Comparison of ENCODE assay signal across 1 cellular context in the genomic region with DNA sequence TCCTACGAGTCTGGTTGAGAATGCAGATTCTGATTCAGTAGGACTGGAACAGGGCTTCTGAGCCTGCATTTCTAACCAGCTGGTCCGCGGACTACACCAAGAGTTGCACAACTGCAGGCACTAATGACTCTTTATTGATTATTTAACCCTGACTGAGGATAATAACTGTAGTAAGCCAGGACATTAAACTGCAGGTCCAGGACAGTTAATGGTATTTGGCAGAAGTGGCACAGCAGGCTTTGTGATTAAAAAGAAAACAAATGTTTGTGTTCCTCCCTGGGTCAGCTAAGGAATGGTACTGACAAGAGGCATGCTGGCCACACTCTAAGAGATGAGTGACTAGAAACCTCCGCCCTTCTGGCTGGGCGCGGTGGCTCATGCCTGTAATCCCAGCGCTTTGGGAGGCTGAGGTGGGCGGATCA.
TF ChIP-seq lines count a peak whose summit lies in the region.

No MANE protein-coding gene starts in this region.

TF ChIP-seq in HepG2, 621 proteins besides CTCF, POLR2A, EP300 and RAD21 (continued from another document and continues in another):
- TF ChIP-seq, protein P1, sequence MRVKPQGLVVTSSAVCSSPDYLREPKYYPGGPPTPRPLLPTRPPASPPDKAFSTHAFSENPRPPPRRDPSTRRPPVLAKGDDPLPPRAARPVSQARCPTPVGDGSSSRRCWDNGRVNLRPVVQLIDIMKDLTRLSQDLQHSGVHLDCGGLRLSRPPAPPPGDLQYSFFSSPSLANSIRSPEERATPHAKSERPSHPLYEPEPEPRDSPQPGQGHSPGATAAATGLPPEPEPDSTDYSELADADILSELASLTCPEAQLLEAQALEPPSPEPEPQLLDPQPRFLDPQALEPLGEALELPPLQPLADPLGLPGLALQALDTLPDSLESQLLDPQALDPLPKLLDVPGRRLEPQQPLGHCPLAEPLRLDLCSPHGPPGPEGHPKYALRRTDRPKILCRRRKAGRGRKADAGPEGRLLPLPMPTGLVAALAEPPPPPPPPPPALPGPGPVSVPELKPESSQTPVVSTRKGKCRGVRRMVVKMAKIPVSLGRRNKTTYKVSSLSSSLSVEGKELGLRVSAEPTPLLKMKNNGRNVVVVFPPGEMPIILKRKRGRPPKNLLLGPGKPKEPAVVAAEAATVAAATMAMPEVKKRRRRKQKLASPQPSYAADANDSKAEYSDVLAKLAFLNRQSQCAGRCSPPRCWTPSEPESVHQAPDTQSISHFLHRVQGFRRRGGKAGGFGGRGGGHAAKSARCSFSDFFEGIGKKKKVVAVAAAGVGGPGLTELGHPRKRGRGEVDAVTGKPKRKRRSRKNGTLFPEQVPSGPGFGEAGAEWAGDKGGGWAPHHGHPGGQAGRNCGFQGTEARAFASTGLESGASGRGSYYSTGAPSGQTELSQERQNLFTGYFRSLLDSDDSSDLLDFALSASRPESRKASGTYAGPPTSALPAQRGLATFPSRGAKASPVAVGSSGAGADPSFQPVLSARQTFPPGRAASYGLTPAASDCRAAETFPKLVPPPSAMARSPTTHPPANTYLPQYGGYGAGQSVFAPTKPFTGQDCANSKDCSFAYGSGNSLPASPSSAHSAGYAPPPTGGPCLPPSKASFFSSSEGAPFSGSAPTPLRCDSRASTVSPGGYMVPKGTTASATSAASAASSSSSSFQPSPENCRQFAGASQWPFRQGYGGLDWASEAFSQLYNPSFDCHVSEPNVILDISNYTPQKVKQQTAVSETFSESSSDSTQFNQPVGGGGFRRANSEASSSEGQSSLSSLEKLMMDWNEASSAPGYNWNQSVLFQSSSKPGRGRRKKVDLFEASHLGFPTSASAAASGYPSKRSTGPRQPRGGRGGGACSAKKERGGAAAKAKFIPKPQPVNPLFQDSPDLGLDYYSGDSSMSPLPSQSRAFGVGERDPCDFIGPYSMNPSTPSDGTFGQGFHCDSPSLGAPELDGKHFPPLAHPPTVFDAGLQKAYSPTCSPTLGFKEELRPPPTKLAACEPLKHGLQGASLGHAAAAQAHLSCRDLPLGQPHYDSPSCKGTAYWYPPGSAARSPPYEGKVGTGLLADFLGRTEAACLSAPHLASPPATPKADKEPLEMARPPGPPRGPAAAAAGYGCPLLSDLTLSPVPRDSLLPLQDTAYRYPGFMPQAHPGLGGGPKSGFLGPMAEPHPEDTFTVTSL (CRISPR knock-in tag; IDR thresholded peaks at IDR 0.05; ENCODE audit: borderline replicate concordance): 0 out of 2 replicates have a peak, but pooled peaks have one; percentile 27
- TF ChIP-seq, protein P2, sequence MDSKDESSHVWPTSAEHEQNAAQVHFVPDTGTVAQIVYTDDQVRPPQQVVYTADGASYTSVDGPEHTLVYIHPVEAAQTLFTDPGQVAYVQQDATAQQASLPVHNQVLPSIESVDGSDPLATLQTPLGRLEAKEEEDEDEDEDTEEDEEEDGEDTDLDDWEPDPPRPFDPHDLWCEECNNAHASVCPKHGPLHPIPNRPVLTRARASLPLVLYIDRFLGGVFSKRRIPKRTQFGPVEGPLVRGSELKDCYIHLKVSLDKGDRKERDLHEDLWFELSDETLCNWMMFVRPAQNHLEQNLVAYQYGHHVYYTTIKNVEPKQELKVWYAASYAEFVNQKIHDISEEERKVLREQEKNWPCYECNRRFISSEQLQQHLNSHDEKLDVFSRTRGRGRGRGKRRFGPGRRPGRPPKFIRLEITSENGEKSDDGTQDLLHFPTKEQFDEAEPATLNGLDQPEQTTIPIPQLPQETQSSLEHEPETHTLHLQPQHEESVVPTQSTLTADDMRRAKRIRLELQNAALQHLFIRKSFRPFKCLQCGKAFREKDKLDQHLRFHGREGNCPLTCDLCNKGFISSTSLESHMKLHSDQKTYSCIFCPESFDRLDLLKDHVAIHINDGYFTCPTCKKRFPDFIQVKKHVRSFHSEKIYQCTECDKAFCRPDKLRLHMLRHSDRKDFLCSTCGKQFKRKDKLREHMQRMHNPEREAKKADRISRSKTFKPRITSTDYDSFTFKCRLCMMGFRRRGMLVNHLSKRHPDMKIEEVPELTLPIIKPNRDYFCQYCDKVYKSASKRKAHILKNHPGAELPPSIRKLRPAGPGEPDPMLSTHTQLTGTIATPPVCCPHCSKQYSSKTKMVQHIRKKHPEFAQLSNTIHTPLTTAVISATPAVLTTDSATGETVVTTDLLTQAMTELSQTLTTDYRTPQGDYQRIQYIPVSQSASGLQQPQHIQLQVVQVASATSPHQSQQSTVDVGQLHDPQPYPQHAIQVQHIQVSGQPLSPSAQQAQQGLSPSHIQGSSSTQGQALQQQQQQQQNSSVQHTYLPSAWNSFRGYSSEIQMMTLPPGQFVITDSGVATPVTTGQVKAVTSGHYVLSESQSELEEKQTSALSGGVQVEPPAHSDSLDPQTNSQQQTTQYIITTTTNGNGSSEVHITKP (CRISPR knock-in tag; IDR thresholded peaks at IDR 0.05; ENCODE audit: low read depth): peak; percentile 47; the same call in 1 of the 2 replicates
- TF ChIP-seq HNF4A (CRISPR knock-in tag; IDR thresholded peaks at IDR 0.05) (0 out of 2 replicates have a peak, but pooled peaks have one; percentile 14), RAD51 (IDR thresholded peaks at IDR 0.05; ENCODE audit: borderline replicate concordance) (no peak), EEA1 (CRISPR knock-in tag; IDR thresholded peaks at IDR 0.05; ENCODE audit: borderline replicate concordance) (no peak), GATAD2A (CRISPR knock-in tag; IDR thresholded peaks at IDR 0.05) (peak; percentile 76), HNRNPH1 (optimal IDR thresholded peaks at IDR 0.05; ENCODE audit: low read depth, low read length) (no peak), ZNF383 (CRISPR knock-in tag; IDR thresholded peaks at IDR 0.05; ENCODE audit: borderline replicate concordance) (no peak), RBFOX2 (IDR thresholded peaks at IDR 0.05; ENCODE audit: low read depth, low read length) (no peak), SMC3 (IDR thresholded peaks at IDR 0.05; ENCODE audit: low read length) (peak; percentile 33), NBN (conservative IDR thresholded peaks at IDR 0.05) (no peak), ZNF777 (CRISPR knock-in tag; IDR thresholded peaks at IDR 0.05) (no peak), STAT5B (CRISPR knock-in tag; IDR thresholded peaks at IDR 0.05) (no peak), ZSCAN20 (CRISPR knock-in tag; IDR thresholded peaks at IDR 0.05; ENCODE audit: borderline replicate concordance) (no peak), ETV5 (CRISPR knock-in tag; IDR thresholded peaks at IDR 0.05; ENCODE audit: borderline replicate concordance) (no peak), ZNF44 (CRISPR knock-in tag; IDR thresholded peaks at IDR 0.05) (no peak), PHB2 (IDR thresholded peaks at IDR 0.05; ENCODE audit: partially characterized antibody) (no peak), CREB1 (IDR thresholded peaks at IDR 0.05) (no peak), CREB1 (CRISPR knock-in tag; IDR thresholded peaks at IDR 0.05) (peak; percentile 43; the same call in 1 of the 2 replicates), ZNF292 (CRISPR knock-in tag; IDR thresholded peaks at IDR 0.05; ENCODE audit: borderline replicate concordance, low read depth) (peak; percentile 37; the same call in 1 of the 2 replicates)
- TF ChIP-seq, protein P3, sequence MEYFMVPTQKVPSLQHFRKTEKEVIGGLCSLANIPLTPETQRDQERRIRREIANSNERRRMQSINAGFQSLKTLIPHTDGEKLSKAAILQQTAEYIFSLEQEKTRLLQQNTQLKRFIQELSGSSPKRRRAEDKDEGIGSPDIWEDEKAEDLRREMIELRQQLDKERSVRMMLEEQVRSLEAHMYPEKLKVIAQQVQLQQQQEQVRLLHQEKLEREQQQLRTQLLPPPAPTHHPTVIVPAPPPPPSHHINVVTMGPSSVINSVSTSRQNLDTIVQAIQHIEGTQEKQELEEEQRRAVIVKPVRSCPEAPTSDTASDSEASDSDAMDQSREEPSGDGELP (IDR thresholded peaks at IDR 0.05; ENCODE audit: borderline replicate concordance, low read depth): peak; percentile 82
- TF ChIP-seq, protein P4, sequence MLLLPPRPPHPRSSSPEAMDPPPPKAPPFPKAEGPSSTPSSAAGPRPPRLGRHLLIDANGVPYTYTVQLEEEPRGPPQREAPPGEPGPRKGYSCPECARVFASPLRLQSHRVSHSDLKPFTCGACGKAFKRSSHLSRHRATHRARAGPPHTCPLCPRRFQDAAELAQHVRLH (CRISPR knock-in tag; IDR thresholded peaks at IDR 0.05; ENCODE audit: borderline replicate concordance, low read depth): peak; percentile 37; the same call in 1 of the 2 replicates
- TF ChIP-seq, protein P5, sequence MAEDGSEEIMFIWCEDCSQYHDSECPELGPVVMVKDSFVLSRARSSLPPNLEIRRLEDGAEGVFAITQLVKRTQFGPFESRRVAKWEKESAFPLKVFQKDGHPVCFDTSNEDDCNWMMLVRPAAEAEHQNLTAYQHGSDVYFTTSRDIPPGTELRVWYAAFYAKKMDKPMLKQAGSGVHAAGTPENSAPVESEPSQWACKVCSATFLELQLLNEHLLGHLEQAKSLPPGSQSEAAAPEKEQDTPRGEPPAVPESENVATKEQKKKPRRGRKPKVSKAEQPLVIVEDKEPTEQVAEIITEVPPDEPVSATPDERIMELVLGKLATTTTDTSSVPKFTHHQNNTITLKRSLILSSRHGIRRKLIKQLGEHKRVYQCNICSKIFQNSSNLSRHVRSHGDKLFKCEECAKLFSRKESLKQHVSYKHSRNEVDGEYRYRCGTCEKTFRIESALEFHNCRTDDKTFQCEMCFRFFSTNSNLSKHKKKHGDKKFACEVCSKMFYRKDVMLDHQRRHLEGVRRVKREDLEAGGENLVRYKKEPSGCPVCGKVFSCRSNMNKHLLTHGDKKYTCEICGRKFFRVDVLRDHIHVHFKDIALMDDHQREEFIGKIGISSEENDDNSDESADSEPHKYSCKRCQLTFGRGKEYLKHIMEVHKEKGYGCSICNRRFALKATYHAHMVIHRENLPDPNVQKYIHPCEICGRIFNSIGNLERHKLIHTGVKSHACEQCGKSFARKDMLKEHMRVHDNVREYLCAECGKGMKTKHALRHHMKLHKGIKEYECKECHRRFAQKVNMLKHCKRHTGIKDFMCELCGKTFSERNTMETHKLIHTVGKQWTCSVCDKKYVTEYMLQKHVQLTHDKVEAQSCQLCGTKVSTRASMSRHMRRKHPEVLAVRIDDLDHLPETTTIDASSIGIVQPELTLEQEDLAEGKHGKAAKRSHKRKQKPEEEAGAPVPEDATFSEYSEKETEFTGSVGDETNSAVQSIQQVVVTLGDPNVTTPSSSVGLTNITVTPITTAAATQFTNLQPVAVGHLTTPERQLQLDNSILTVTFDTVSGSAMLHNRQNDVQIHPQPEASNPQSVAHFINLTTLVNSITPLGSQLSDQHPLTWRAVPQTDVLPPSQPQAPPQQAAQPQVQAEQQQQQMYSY (CRISPR knock-in tag; IDR thresholded peaks at IDR 0.05): no peak
- TF ChIP-seq, protein P6, sequence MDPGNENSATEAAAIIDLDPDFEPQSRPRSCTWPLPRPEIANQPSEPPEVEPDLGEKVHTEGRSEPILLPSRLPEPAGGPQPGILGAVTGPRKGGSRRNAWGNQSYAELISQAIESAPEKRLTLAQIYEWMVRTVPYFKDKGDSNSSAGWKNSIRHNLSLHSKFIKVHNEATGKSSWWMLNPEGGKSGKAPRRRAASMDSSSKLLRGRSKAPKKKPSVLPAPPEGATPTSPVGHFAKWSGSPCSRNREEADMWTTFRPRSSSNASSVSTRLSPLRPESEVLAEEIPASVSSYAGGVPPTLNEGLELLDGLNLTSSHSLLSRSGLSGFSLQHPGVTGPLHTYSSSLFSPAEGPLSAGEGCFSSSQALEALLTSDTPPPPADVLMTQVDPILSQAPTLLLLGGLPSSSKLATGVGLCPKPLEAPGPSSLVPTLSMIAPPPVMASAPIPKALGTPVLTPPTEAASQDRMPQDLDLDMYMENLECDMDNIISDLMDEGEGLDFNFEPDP (CRISPR knock-in tag; conservative IDR thresholded peaks at IDR 0.05): no peak
- TF ChIP-seq, protein P7, sequence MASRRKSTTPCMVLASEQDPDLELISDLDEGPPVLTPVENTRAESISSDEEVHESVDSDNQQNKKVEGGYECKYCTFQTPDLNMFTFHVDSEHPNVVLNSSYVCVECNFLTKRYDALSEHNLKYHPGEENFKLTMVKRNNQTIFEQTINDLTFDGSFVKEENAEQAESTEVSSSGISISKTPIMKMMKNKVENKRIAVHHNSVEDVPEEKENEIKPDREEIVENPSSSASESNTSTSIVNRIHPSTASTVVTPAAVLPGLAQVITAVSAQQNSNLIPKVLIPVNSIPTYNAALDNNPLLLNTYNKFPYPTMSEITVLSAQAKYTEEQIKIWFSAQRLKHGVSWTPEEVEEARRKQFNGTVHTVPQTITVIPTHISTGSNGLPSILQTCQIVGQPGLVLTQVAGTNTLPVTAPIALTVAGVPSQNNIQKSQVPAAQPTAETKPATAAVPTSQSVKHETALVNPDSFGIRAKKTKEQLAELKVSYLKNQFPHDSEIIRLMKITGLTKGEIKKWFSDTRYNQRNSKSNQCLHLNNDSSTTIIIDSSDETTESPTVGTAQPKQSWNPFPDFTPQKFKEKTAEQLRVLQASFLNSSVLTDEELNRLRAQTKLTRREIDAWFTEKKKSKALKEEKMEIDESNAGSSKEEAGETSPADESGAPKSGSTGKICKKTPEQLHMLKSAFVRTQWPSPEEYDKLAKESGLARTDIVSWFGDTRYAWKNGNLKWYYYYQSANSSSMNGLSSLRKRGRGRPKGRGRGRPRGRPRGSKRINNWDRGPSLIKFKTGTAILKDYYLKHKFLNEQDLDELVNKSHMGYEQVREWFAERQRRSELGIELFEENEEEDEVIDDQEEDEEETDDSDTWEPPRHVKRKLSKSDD (CRISPR knock-in tag; IDR thresholded peaks at IDR 0.05; ENCODE audit: low read depth): 0 out of 2 replicates have a peak, but pooled peaks have one; percentile 22
- TF ChIP-seq, protein P8, sequence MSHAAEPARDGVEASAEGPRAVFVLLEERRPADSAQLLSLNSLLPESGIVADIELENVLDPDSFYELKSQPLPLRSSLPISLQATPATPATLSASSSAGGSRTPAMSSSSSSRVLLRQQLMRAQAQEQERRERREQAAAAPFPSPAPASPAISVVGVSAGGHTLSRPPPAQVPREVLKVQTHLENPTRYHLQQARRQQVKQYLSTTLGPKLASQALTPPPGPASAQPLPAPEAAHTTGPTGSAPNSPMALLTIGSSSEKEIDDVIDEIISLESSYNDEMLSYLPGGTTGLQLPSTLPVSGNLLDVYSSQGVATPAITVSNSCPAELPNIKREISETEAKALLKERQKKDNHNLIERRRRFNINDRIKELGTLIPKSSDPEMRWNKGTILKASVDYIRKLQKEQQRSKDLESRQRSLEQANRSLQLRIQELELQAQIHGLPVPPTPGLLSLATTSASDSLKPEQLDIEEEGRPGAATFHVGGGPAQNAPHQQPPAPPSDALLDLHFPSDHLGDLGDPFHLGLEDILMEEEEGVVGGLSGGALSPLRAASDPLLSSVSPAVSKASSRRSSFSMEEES (CRISPR knock-in tag; IDR thresholded peaks at IDR 0.05): no peak
